8 cellular contexts compared by ENCODE assay signal in the genomic region with DNA sequence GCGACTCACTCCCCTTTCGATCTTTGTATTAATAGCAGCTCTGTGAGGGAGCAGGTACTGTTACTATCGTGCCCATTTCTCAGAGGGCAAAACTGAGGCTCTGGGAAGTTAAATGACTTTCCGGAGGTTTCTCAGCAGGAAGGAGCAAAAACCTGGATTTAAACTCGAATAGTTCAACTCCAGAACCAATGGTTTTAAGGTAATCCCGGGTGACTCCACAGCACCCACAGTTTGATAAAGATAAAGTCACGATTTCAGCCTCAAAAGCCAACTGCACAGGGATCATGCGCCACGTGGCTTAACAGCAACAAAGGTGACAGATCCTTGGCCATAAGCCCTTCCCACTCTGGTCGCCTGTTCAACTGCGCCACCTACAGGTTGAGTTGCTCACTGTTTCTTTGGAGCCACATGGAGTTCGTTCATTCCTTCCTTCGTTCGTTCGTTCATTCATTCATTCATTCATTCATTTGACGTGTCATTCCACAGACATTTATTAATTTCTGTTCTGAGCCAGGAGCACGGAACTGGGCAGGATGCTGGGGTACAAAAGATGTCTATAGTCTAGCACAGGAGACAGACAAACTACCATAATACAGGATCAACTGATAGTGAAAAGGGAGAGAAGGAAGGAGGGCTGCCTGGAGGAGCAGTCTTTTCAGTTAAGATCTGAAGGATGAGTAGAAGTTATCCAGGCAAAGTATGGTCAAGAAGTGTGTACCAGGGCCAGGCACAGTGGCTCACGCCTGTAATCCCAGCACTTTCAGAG.
DNase-seq lines count a peak whose midpoint lies in the region; ATAC-seq and FAIRE-seq lines count a peak whose summit lies in the region.

No MANE protein-coding gene starts in this region.

- H3K36me3 ChIP-seq in iPS-15b (ENCODE audit: control insufficient read depth, insufficient read depth, low read length), result no peaks in the 10 kb centered on the region
- H3K36me3 ChIP-seq in small intestine (ENCODE audit: control insufficient read depth in 2 of 2, insufficient read depth in 2 of 2, low read length in 2 of 2), result no peaks in the 10 kb centered on the region

- H3K4me3 ChIP-seq in iPS-15b (ENCODE audit: low read depth, low read length) (peak overlapping the region; percentile 36), small intestine (ENCODE audit: low read depth in 1 of 2, low read length in 2 of 2) (no peak overlapping the region)

- WGBS in small intestine, 3 donors, result 14 to 22% (median 18%) methylated on average over 18 of the region's 18 CpGs

- peaks cover 18% of the 10 kb centered on the region for H3K27me3 ChIP-seq in iPS-15b (ENCODE audit: control insufficient read depth, insufficient read depth, low read length)
- peaks cover 0 to 15% of the 10 kb centered on the region in 2 donors for H3K27me3 ChIP-seq in small intestine (ENCODE audit: control insufficient read depth in 2 of 2, insufficient read depth in 2 of 2, low read length in 2 of 2)

- DNase-seq in DMS53 (lab: John Stamatoyannopoulos, UW), result peak; percentile 90
- peak; percentile 71 for DNase-seq in HT1080 (ENCODE audit: low read depth)
- DNase-seq in SK-MEL-5 (ENCODE audit: low read depth, low spot score), result peak; percentile 84
- DNase-seq in astrocyte of the hippocampus (ENCODE audit: low read depth, low spot score), result peak; percentile 42
- peak; percentile 45 for DNase-seq in small intestine

- no peak for ATAC-seq in GM21723 (IDR thresholded peaks at IDR 0.05; ENCODE audit: unreplicated experiment)
- ATAC-seq in HG02763 (IDR thresholded peaks at IDR 0.05; ENCODE audit: unreplicated experiment), result no peak

- H3K4me1 ChIP-seq in iPS-15b (ENCODE audit: control insufficient read depth, insufficient read depth, low read length) (peaks cover 2% of the 10 kb centered on the region), small intestine (ENCODE audit: control insufficient read depth in 2 of 2, insufficient read depth in 1 of 2, low read depth in 1 of 2, low read length in 1 of 2) (no peaks in the 10 kb centered on the region)

- no peak overlapping the region for H3K9ac ChIP-seq in iPS-15b (ENCODE audit: low read depth, low read length)

- FAIRE-seq in small intestine (lab: Jason Lieb, UNC), result no peak

- in situ Hi-C loops in SK-MEL-5 (cut with HindIII; ENCODE audit: low pct_unique_long_range_greater_than_20kb, low sequenced_read_pairs), result no loop called here

- H3K9me3 ChIP-seq in iPS-15b (ENCODE audit: control insufficient read depth, insufficient read depth, low read length) (no peaks in the 10 kb centered on the region), small intestine (ENCODE audit: control insufficient read depth, low read depth) (no peaks in the 10 kb centered on the region)

- H3K27ac ChIP-seq in small intestine (ENCODE audit: low read depth in 1 of 2, low read length in 1 of 2), result no peak overlapping the region
